ENCODE assay signal across 17 cellular contexts in genomic region chr3:189964623-189965022, GRCh38.
DNase-seq lines count a peak whose midpoint lies in the region; ATAC-seq and TF ChIP-seq lines count a peak whose summit lies in the region.
"Had no signal": no experiment of that assay in that cellular context is flagged by ENCODE, and none has a peak within 500 bp of the region (broad histone marks: within the 10 kb centered on the region; RNA-seq: fewer than 3 reads in every experiment).

No MANE protein-coding gene starts in this region.

- peak overlapping the region; percentile 51 for H3K9ac ChIP-seq in SK-N-MC (ENCODE audit: insufficient read length)
- H3K9ac ChIP-seq: BLaER1 had no signal

- DNase-seq in NCI-H510A treated with DMSO at 0.1 percent for 48 hours (lab: John Stamatoyannopoulos, UW) (peak; percentile 38), NCI-H510A (lab: John Stamatoyannopoulos, UW) (no peak), SK-N-MC (ENCODE audit: low read depth, low spot score) (no peak)
- DNase-seq: 8988T; CD4-positive, alpha-beta memory T cell; DMS153; DMS79; GDM1; GOT3; H7 had no signal

- TF ChIP-seq CTCF in HEK293 (tag by site-specific recombination; IDR thresholded peaks at IDR 0.05) = no peak

- H3K36me3 ChIP-seq in HEK293 (ENCODE audit: control insufficient read depth in 2 of 2, insufficient read depth in 1 of 2, low read length in 2 of 2) = no peaks in the 10 kb centered on the region
- H3K36me3 ChIP-seq in SK-N-MC (ENCODE audit: insufficient read depth, low read length) = peaks cover 7% of the 10 kb centered on the region
- H3K36me3 ChIP-seq: BLaER1 had no signal

- H3K9me3 ChIP-seq in HEK293 (ENCODE audit: control insufficient read depth, insufficient read depth, low read depth, low read length) (no peaks in the 10 kb centered on the region), SK-N-MC (ENCODE audit: low read depth, low read length) (no peaks in the 10 kb centered on the region)
- H3K9me3 ChIP-seq: BLaER1 had no signal

- CTCF ChIA-PET in HEK293 (lab: Yijun Ruan, JAX) = interaction anchor here (0.7 to 1.3 kb wide), 5 partner anchors 238 to 1609 kb away, joined by 3 to 5 read pairs (median 3); no protein-coding TSS in a partner anchor

- POLR2A ChIA-PET in HEK293 (lab: Yijun Ruan, JAX) = no interaction called here

- H3K4me1 ChIP-seq in HEK293 (ENCODE audit: control insufficient read depth, insufficient read depth, low read length) = no peaks in the 10 kb centered on the region
- H3K4me1 ChIP-seq: BLaER1 had no signal

- ATAC-seq in esophagus mucosa (no peak), HG03521 (IDR thresholded peaks at IDR 0.05; ENCODE audit: unreplicated experiment) (no peak), GM21526 (IDR thresholded peaks at IDR 0.05; ENCODE audit: low FRiP score, unreplicated experiment) (no peak)
- ATAC-seq: HCT116, HepG2 had no signal

- H3K4me3 ChIP-seq in HEK293 (ENCODE audit: low read depth, low read length) (no peak overlapping the region), SK-N-MC (no peak overlapping the region)
- H3K4me3 ChIP-seq: BLaER1 had no signal

- no peak overlapping the region for H3K27ac ChIP-seq in HEK293 (ENCODE audit: extremely low read depth, low read depth, low read length)
- peak overlapping the region; percentile 90 for H3K27ac ChIP-seq in SK-N-MC
- H3K27ac ChIP-seq: BLaER1 had no signal

TF ChIP-seq in HEK293, 187 proteins besides CTCF, POLR2A, EP300 and RAD21:
- no peak for TF ChIP-seq ZNF777 (tag by site-specific recombination; IDR thresholded peaks at IDR 0.05; ENCODE audit: borderline replicate concordance)
- TF ChIP-seq ZNF404 (tag by site-specific recombination; IDR thresholded peaks at IDR 0.05) = no peak
- TF ChIP-seq ZNF654 (tag by site-specific recombination; IDR thresholded peaks at IDR 0.05; ENCODE audit: low read depth) = no peak
- TF ChIP-seq REST (tag by site-specific recombination; IDR thresholded peaks at IDR 0.05) = peak; percentile 72
